In genomic region chr6:25223421-25224052, GRCh38 we compare ENCODE assay signal across 1 cellular context.
A peak's percentile ranks its signal among the peaks of the same experiment; 100 is the strongest.
TF ChIP-seq lines count a peak whose summit lies in the region.

No MANE protein-coding gene starts in this region.

TF ChIP-seq in GM12878, 131 proteins besides CTCF, POLR2A, EP300 and RAD21 (continued from another document):
- TF ChIP-seq ZBTB4 (CRISPR knock-in tag; IDR thresholded peaks at IDR 0.05) (no peak), IRF5 (IDR thresholded peaks at IDR 0.05; ENCODE audit: borderline replicate concordance) (no peak), ATF3 (IDR thresholded peaks at IDR 0.05; ENCODE audit: borderline replicate concordance, extremely low read depth, low read depth, low read length) (no peak), GABPA (IDR thresholded peaks at IDR 0.05; ENCODE audit: low read depth) (no peak), USF2 (IDR thresholded peaks at IDR 0.05; ENCODE audit: borderline replicate concordance, low read depth, low read length) (no peak), ZNF384 (IDR thresholded peaks at IDR 0.05; ENCODE audit: borderline replicate concordance, low read depth, low read length) (peak; percentile 45), ETV6 (conservative IDR thresholded peaks at IDR 0.05 in 1 of 2, IDR thresholded peaks at IDR 0.05 in 1 of 2; ENCODE audit: borderline replicate concordance in 1 of 2, low read depth in 1 of 2) (no peak), POU2F2 (IDR thresholded peaks at IDR 0.05; ENCODE audit: borderline replicate concordance, low read depth, low read length) (no peak), MYC (IDR thresholded peaks at IDR 0.05; ENCODE audit: insufficient read depth, insufficient read length, insufficient replicate concordance, low read length, severe bottlenecking) (no peak), NFYA (IDR thresholded peaks at IDR 0.05; ENCODE audit: borderline replicate concordance, low read depth, low read length) (no peak), MTA2 (IDR thresholded peaks at IDR 0.05; ENCODE audit: low read depth) (no peak), CHD4 (IDR thresholded peaks at IDR 0.05) (no peak), E2F8 (IDR thresholded peaks at IDR 0.05; ENCODE audit: low read depth, partially characterized antibody) (no peak), BACH1 (IDR thresholded peaks at IDR 0.05; ENCODE audit: borderline replicate concordance) (no peak)
TF ChIP-seq in GM12878: peak in this region for 3.
